35 cellular contexts compared by ENCODE assay signal in the genomic region with DNA sequence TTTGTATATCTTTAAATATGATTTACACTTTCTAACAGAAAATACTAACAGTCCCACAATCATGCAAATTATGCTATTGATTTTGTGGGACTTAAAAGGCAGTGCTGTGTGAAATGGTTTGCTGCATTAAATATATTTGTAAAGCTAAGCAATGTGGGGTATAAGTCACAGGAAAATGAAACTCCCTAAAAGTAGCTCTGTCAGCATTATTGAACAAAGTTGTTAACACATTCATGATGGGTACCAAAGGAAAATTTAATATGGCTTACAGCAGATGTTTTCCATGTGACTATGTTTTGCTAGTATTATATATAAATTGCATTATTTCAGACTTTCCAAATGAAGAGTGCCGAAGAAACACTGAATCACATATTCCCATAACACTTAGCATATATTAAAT.
"Had no signal": no experiment of that assay in that cellular context is flagged by ENCODE, and none has a peak within 500 bp of the region (broad histone marks: within the 10 kb centered on the region; RNA-seq: fewer than 3 reads in every experiment).

No MANE protein-coding gene starts in this region.

- ATAC-seq: activated CD4-positive, alpha-beta T cell treated with anti-CD3 and anti-CD28 coated beads for 36 hours; activated CD4-positive, CD25-positive, alpha-beta regulatory T cell treated with anti-CD3 and anti-CD28 coated beads, Interleukin-2, amount 50 U/mL, for 24 hours; activated CD8-positive, alpha-beta memory T cell treated with anti-CD3 and anti-CD28 coated beads, Interleukin-2, amount 10 ng/mL, durations not matched to agents 7 days and 5 days; activated CD8-positive, alpha-beta T cell treated with anti-CD3 and anti-CD28 coated beads, Interleukin-2, amount 10 ng/mL, durations not matched to agents 7 days and 5 days; activated naive CD8-positive, alpha-beta T cell treated with anti-CD3 and anti-CD28 coated beads, Interleukin-2, amount 50 U/mL, for 24 hours; body of pancreas had no signal

- H3K4me3 Mint-ChIP-seq: activated CD4-positive, alpha-beta memory T cell treated with anti-CD3 and anti-CD28 coated beads, Interleukin-2, amount 10 ng/mL, durations not matched to agents 7 days and 5 days; activated CD4-positive, alpha-beta T cell treated with anti-CD3 and anti-CD28 coated beads for 36 hours; activated CD4-positive, alpha-beta T cell treated with anti-CD3 and anti-CD28 coated beads, Interleukin-2, amount 10 ng/mL, durations not matched to agents 7 days and 5 days; activated CD8-positive, alpha-beta memory T cell treated with anti-CD3 and anti-CD28 coated beads, Interleukin-2, amount 10 ng/mL, durations not matched to agents 7 days and 5 days; activated CD8-positive, alpha-beta T cell treated with anti-CD3 and anti-CD28 coated beads, Interleukin-2, amount 10 ng/mL, durations not matched to agents 7 days and 5 days; activated naive CD4-positive, alpha-beta T cell treated with anti-CD3 and anti-CD28 coated beads, Interleukin-2, amount 10 ng/mL, durations not matched to agents 7 days and 5 days; activated naive CD4-positive, alpha-beta T cell treated with anti-CD3 and anti-CD28 coated beads, Interleukin-2, amount 50 U/mL, for 24 hours; activated naive CD8-positive, alpha-beta T cell; activated naive CD8-positive, alpha-beta T cell treated with anti-CD3 and anti-CD28 coated beads, Interleukin-2, amount 10 ng/mL, durations not matched to agents 7 days and 5 days; activated naive CD8-positive, alpha-beta T cell treated with anti-CD3 and anti-CD28 coated beads, Interleukin-2, amount 50 U/mL, for 24 hours; activated T-cell treated with anti-CD3 and anti-CD28 coated beads, Interleukin-2, amount 50 U/mL, for 24 hours; T-helper 1 cell treated with Interleukin-12 subunit alpha and Interleukin-12 subunit beta and Interleukin-4 antibody, amounts not matched to agents 30 μg/mL and 1 μg/mL, for 36 hours; T-helper 2 cell treated with Interferon-gamma antibody and Interleukin-4, amounts not matched to agents 5 μg/mL and 100 μg/mL, for 36 hours had no signal

- DNase-seq: activated CD4-positive, alpha-beta memory T cell treated with anti-CD3 and anti-CD28 coated beads, Interleukin-2, amount 10 ng/mL, durations not matched to agents 7 days and 5 days; activated CD4-positive, alpha-beta T cell treated with anti-CD3 and anti-CD28 coated beads for 1 hour; activated CD4-positive, alpha-beta T cell treated with anti-CD3 and anti-CD28 coated beads for 36 hours; activated CD4-positive, alpha-beta T cell treated with anti-CD3 and anti-CD28 coated beads for 48 hours; activated CD4-positive, alpha-beta T cell treated with anti-CD3 and anti-CD28 coated beads, Interleukin-2, amount 10 ng/mL, durations not matched to agents 7 days and 5 days; activated CD4-positive, alpha-beta T cell treated with anti-CD3 and anti-CD28 coated beads, Interleukin-2, amount 50 U/mL, for 48 hours; activated CD4-positive, CD25-positive, alpha-beta regulatory T cell; activated CD8-positive, alpha-beta memory T cell treated with anti-CD3 and anti-CD28 coated beads for 24 hours; activated CD8-positive, alpha-beta memory T cell treated with anti-CD3 and anti-CD28 coated beads, Interleukin-2, amount 10 ng/mL, durations not matched to agents 7 days and 5 days; activated CD8-positive, alpha-beta memory T cell treated with anti-CD3 and anti-CD28 coated beads, Interleukin-2, amount 50 U/mL, for 48 hours; activated CD8-positive, alpha-beta T cell treated with anti-CD3 and anti-CD28 coated beads, Interleukin-2, amount 10 ng/mL, durations not matched to agents 7 days and 5 days; activated effector memory CD4-positive, alpha-beta T cell treated with Interleukin-2 at 50 U/mL for 16 hours; activated gamma-delta T cell; activated naive CD4-positive, alpha-beta T cell treated with anti-CD3 and anti-CD28 coated beads, Interleukin-2, amount 10 ng/mL, durations not matched to agents 7 days and 5 days; activated naive CD4-positive, alpha-beta T cell treated with Interleukin-2 at 50 U/mL for 16 hours; activated naive CD8-positive, alpha-beta T cell treated with anti-CD3 and anti-CD28 coated beads, Interleukin-2, amount 10 ng/mL, durations not matched to agents 7 days and 5 days; activated naive CD8-positive, alpha-beta T cell treated with anti-CD3 and anti-CD28 coated beads, Interleukin-2, amount 50 U/mL, for 24 hours; activated T-cell treated with anti-CD3 and anti-CD28 coated beads, Interleukin-2, amount 50 U/mL, for 24 hours; activated T-cell treated with anti-CD3 and anti-CD28 coated beads, Interleukin-2, amount 50 U/mL, for 48 hours; aorta; body of pancreas; brain microvascular endothelial cell; central memory CD4-positive, alpha-beta T cell; T-helper 2 cell; T-helper 9 cell had no signal

- H3K9me3 Mint-ChIP-seq: activated CD4-positive, alpha-beta memory T cell treated with anti-CD3 and anti-CD28 coated beads, Interleukin-2, amount 10 ng/mL, durations not matched to agents 7 days and 5 days; activated CD4-positive, alpha-beta T cell treated with anti-CD3 and anti-CD28 coated beads, Interleukin-2, amount 10 ng/mL, durations not matched to agents 7 days and 5 days; T-helper 1 cell treated with Interleukin-12 subunit alpha and Interleukin-12 subunit beta and Interleukin-4 antibody, amounts not matched to agents 30 μg/mL and 1 μg/mL, for 36 hours had no signal

- H3K9me3 ChIP-seq: body of pancreas, breast epithelium had no signal

- H3K27ac ChIP-seq: body of pancreas, brain microvascular endothelial cell, breast epithelium, VCaP had no signal

- H3K36me3 Mint-ChIP-seq: activated CD8-positive, alpha-beta memory T cell treated with anti-CD3 and anti-CD28 coated beads, Interleukin-2, amount 10 ng/mL, durations not matched to agents 7 days and 5 days; activated naive CD4-positive, alpha-beta T cell treated with anti-CD3 and anti-CD28 coated beads, Interleukin-2, amount 10 ng/mL, durations not matched to agents 7 days and 5 days; activated naive CD4-positive, alpha-beta T cell treated with anti-CD3 and anti-CD28 coated beads, Interleukin-2, amount 50 U/mL, for 24 hours; activated naive CD8-positive, alpha-beta T cell; activated naive CD8-positive, alpha-beta T cell treated with anti-CD3 and anti-CD28 coated beads, Interleukin-2, amount 10 ng/mL, durations not matched to agents 7 days and 5 days had no signal

- H3K27me3 ChIP-seq: body of pancreas, brain microvascular endothelial cell, breast epithelium had no signal

- H3K36me3 ChIP-seq: brain microvascular endothelial cell, breast epithelium had no signal

- H3K27ac Mint-ChIP-seq: activated CD4-positive, alpha-beta memory T cell treated with anti-CD3 and anti-CD28 coated beads, Interleukin-2, amount 10 ng/mL, durations not matched to agents 7 days and 5 days; activated CD4-positive, alpha-beta T cell treated with anti-CD3 and anti-CD28 coated beads for 36 hours; activated CD4-positive, alpha-beta T cell treated with anti-CD3 and anti-CD28 coated beads, Interleukin-2, amount 10 ng/mL, durations not matched to agents 7 days and 5 days; activated CD8-positive, alpha-beta memory T cell treated with anti-CD3 and anti-CD28 coated beads, Interleukin-2, amount 10 ng/mL, durations not matched to agents 7 days and 5 days; activated CD8-positive, alpha-beta T cell treated with anti-CD3 and anti-CD28 coated beads, Interleukin-2, amount 10 ng/mL, durations not matched to agents 7 days and 5 days; activated naive CD4-positive, alpha-beta T cell treated with anti-CD3 and anti-CD28 coated beads, Interleukin-2, amount 10 ng/mL, durations not matched to agents 7 days and 5 days; activated naive CD4-positive, alpha-beta T cell treated with anti-CD3 and anti-CD28 coated beads, Interleukin-2, amount 50 U/mL, for 24 hours; activated naive CD8-positive, alpha-beta T cell; activated naive CD8-positive, alpha-beta T cell treated with anti-CD3 and anti-CD28 coated beads, Interleukin-2, amount 10 ng/mL, durations not matched to agents 7 days and 5 days; activated naive CD8-positive, alpha-beta T cell treated with anti-CD3 and anti-CD28 coated beads, Interleukin-2, amount 50 U/mL, for 24 hours; activated T-cell treated with anti-CD3 and anti-CD28 coated beads, Interleukin-2, amount 50 U/mL, for 24 hours; activated T-helper 2 cell treated with anti-CD3 and anti-CD28 coated beads, Interferon-gamma antibody, Interleukin-2, Interleukin-4, amounts not matched to agents 10 μg/mL and 5 μg/mL and 100 μg/mL, durations not matched to agents 14 hours and 24 hours and 36 hours; T-helper 1 cell treated with Interleukin-12 subunit alpha and Interleukin-12 subunit beta and Interleukin-4 antibody, amounts not matched to agents 30 μg/mL and 1 μg/mL, for 36 hours; T-helper 2 cell treated with Interferon-gamma antibody and Interleukin-4, amounts not matched to agents 5 μg/mL and 100 μg/mL, for 36 hours had no signal

- H3K27me3 Mint-ChIP-seq: activated CD4-positive, alpha-beta memory T cell treated with anti-CD3 and anti-CD28 coated beads, Interleukin-2, amount 10 ng/mL, durations not matched to agents 7 days and 5 days; activated CD4-positive, alpha-beta T cell treated with anti-CD3 and anti-CD28 coated beads for 36 hours; activated CD4-positive, alpha-beta T cell treated with anti-CD3 and anti-CD28 coated beads, Interleukin-2, amount 10 ng/mL, durations not matched to agents 7 days and 5 days; activated CD8-positive, alpha-beta memory T cell treated with anti-CD3 and anti-CD28 coated beads, Interleukin-2, amount 10 ng/mL, durations not matched to agents 7 days and 5 days; activated naive CD4-positive, alpha-beta T cell treated with anti-CD3 and anti-CD28 coated beads, Interleukin-2, amount 10 ng/mL, durations not matched to agents 7 days and 5 days; activated naive CD4-positive, alpha-beta T cell treated with anti-CD3 and anti-CD28 coated beads, Interleukin-2, amount 50 U/mL, for 24 hours; activated naive CD8-positive, alpha-beta T cell; activated naive CD8-positive, alpha-beta T cell treated with anti-CD3 and anti-CD28 coated beads, Interleukin-2, amount 10 ng/mL, durations not matched to agents 7 days and 5 days; activated naive CD8-positive, alpha-beta T cell treated with anti-CD3 and anti-CD28 coated beads, Interleukin-2, amount 50 U/mL, for 24 hours; activated T-cell treated with anti-CD3 and anti-CD28 coated beads, Interleukin-2, amount 50 U/mL, for 24 hours had no signal

- FAIRE-seq: astrocyte, TTC549 had no signal

- H3K4me3 ChIP-seq: body of pancreas, breast epithelium had no signal

- H3K4me1 Mint-ChIP-seq: activated CD4-positive, alpha-beta memory T cell treated with anti-CD3 and anti-CD28 coated beads, Interleukin-2, amount 10 ng/mL, durations not matched to agents 7 days and 5 days; activated CD4-positive, alpha-beta T cell treated with anti-CD3 and anti-CD28 coated beads for 36 hours; activated CD4-positive, alpha-beta T cell treated with anti-CD3 and anti-CD28 coated beads, Interleukin-2, amount 10 ng/mL, durations not matched to agents 7 days and 5 days; activated CD8-positive, alpha-beta memory T cell treated with anti-CD3 and anti-CD28 coated beads, Interleukin-2, amount 10 ng/mL, durations not matched to agents 7 days and 5 days; activated naive CD4-positive, alpha-beta T cell treated with anti-CD3 and anti-CD28 coated beads, Interleukin-2, amount 10 ng/mL, durations not matched to agents 7 days and 5 days; activated naive CD4-positive, alpha-beta T cell treated with anti-CD3 and anti-CD28 coated beads, Interleukin-2, amount 50 U/mL, for 24 hours; activated naive CD8-positive, alpha-beta T cell treated with anti-CD3 and anti-CD28 coated beads, Interleukin-2, amount 10 ng/mL, durations not matched to agents 7 days and 5 days; activated naive CD8-positive, alpha-beta T cell treated with anti-CD3 and anti-CD28 coated beads, Interleukin-2, amount 50 U/mL, for 24 hours had no signal

- H3K4me1 ChIP-seq: body of pancreas, breast epithelium had no signal
